Comparison of ENCODE assay signal across 8 cellular contexts in the genomic region with DNA sequence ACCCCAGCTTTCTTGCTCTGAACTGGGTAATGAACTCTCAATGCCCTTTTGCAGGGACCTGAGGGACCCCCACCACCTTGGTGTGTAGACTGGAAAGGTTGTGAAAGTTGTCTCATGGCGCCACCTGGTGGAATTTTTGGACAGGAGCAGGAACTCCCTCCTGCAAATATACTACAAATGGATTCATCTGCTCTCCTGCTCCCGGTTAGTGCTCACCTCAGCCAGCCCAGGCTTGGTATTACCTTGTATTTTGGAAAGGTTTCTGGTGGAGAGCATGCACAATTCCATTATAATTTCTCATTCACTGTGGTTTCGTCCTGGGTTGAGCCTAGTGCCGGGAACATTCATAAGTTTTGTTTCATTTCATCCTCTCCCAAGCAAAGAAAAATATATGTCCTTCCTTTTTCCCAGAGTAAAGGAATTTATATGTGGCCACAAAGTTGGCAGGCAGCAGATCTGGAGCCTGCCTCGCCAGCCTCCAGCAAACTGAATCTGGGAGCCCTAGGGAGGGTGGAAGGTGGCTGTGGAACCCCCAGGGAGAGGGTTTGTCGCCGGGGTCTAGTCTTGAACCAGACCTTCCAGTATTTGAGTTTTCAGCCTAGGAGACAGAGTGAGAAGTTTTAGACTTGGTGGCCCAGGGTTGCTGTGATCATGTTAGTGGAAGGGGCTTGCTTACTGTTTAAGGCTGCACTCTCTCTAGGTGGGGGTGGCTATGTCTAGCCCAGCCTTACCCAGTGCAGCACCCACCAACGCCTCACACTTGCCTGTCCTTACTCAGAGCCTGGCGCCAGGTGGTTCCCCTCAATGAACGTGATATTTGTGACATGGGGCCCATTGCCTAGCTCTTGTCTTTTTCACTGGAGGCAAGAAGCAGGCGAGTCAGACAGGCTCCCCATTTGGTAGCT. TPM values are rescaled to one million over a fixed set of nuclear protein-coding genes. Genes with fewer than 3 reads are reported as not detected.
DNase-seq lines count a peak whose midpoint lies in the region; ATAC-seq and TF ChIP-seq lines count a peak whose summit lies in the region.

No MANE protein-coding gene starts in this region.

- H3K27me3 ChIP-seq in CD4-positive, alpha-beta T cell (ENCODE audit: control insufficient read depth, insufficient read depth, low read length) = no peaks in the 10 kb centered on the region
- no peaks in the 10 kb centered on the region for H3K27me3 ChIP-seq in ovary
- peaks cover 0 to 5% of the 10 kb centered on the region in 2 donors for H3K27me3 ChIP-seq in tibial artery

- no peaks in the 10 kb centered on the region for H3K27me3 Mint-ChIP-seq in CD4-positive, alpha-beta T cell

- no peaks in the 10 kb centered on the region for H3K36me3 Mint-ChIP-seq in CD4-positive, alpha-beta T cell (ENCODE audit: low read depth)

- peak; percentile 81 for ATAC-seq in CD4-positive, alpha-beta T cell (ENCODE audit: poor library complexity)

- CTCF ChIA-PET in CD4-positive, alpha-beta T cell (lab: Charles Lee) = interaction anchor here (1.1 to 9.1 kb wide), 2 partner anchors 10 to 124 kb away, joined by 4 to 70 read pairs; a partner anchor contains a TSS

- H3K4me3 ChIP-seq in HFF-Myc (replicated peaks; ENCODE audit: low read depth, low read length) (no peak overlapping the region), ovary (no peak overlapping the region), tibial artery (no peak overlapping the region)

- TF ChIP-seq CTCF in CD4-positive, alpha-beta T cell (IDR thresholded peaks at IDR 0.05) = peak; percentile 88
- TF ChIP-seq CTCF in HFF-Myc (IDR thresholded peaks at IDR 0.05; ENCODE audit: low read depth, low read length, missing control alignments) (peak; percentile 83), ovary (IDR thresholded peaks at IDR 0.05) (peak in 2 of 3 donors; percentile 30 to 49), tibial artery (IDR thresholded peaks at IDR 0.05) (peak; percentile 84 to 85)

- H3K4me3 Mint-ChIP-seq in CD4-positive, alpha-beta T cell = no peak overlapping the region

- no peak for TF ChIP-seq POLR2A in ovary (IDR thresholded peaks at IDR 0.05)

- H3K9me3 ChIP-seq in CD4-positive, alpha-beta T cell (ENCODE audit: control insufficient read depth, low read length) = no peaks in the 10 kb centered on the region
- H3K9me3 ChIP-seq in ovary (no peaks in the 10 kb centered on the region), tibial artery (no peaks in the 10 kb centered on the region)

- H3K4me1 ChIP-seq in ovary (ENCODE audit: insufficient read depth) = no peaks in the 10 kb centered on the region
- H3K4me1 ChIP-seq in tibial artery = peaks cover 0 to under 1% (median under 1%) of the 10 kb centered on the region in 4 donors

- POLR2A ChIA-PET in CD4-positive, alpha-beta T cell (lab: Charles Lee) = no interaction called here

- H3K36me3 ChIP-seq in ovary (no peaks in the 10 kb centered on the region), tibial artery (peaks cover 0 to 3% (median 0%) of the 10 kb centered on the region in 3 donors)

- no peak for TF ChIP-seq EP300 in ovary (IDR thresholded peaks at IDR 0.05)

- WGBS in ovary, 3 donors = 40 to 43% (median 41%) methylated on average over 11 of the region's 11 CpGs

- no peaks in the 10 kb centered on the region for H3K4me1 Mint-ChIP-seq in CD4-positive, alpha-beta T cell (ENCODE audit: low read depth)

- intact Hi-C loops in CD4-positive, alpha-beta T cell (cut with DNase I, micrococcal nuclease) = loop anchor here (1.0 to 10.0 kb wide), 8 partner anchors 75 to 1875 kb away; no protein-coding TSS in a partner anchor
- intact Hi-C loops in ovary (cut with DNase I) = loop anchor here in 3 of 4 donors (5.0 to 10.0 kb wide), 6 partner anchors 75 to 278 kb away; a partner anchor contains a TSS
- intact Hi-C loops in tibial artery (cut with DNase I; ENCODE audit: low total_unique reads) = loop anchor here (5.0 to 10.0 kb wide), 2 partner anchors 122 to 225 kb away; a partner anchor contains a TSS

- DNase-seq in CD4-positive, alpha-beta T cell = peak; percentile 57 to 74 (median 64)
- DNase-seq in HFF-Myc (ENCODE audit: extremely low read depth, low read depth) (no peak), SK-MEL-5 (ENCODE audit: low read depth, low spot score) (peak; percentile 68), germinal center (ENCODE audit: low spot score) (peak; percentile 64), ovary (peak in 4 of 5 donors; percentile 23 to 55 (median 46)), tibial artery (peak; percentile 51 to 63), GOT3 (lab: John Stamatoyannopoulos, UW) (no peak)
- peak; percentile 55 for DNase-seq in activated gamma-delta T cell treated with anti-CD3 and anti-CD28 coated beads, Interleukin-2, amount 50 U/mL, for 16 hours (ENCODE audit: low read depth)

- no peak overlapping the region for H3K27ac ChIP-seq in CD4-positive, alpha-beta T cell (ENCODE audit: low read depth, low read length)
- no peak overlapping the region for H3K27ac ChIP-seq in ovary
- no peak overlapping the region for H3K27ac ChIP-seq in tibial artery

- H3K9me3 Mint-ChIP-seq in CD4-positive, alpha-beta T cell = no peaks in the 10 kb centered on the region

- H3K27ac Mint-ChIP-seq in CD4-positive, alpha-beta T cell = no peak overlapping the region

- in situ Hi-C loops in SK-MEL-5 (cut with HindIII; ENCODE audit: low pct_unique_long_range_greater_than_20kb, low sequenced_read_pairs) = no loop called here

RNA-seq across cellular contexts. Expression of a gene that starts 9.5 kb away (rescaled TPM):
- total RNA-seq in CD4-positive, alpha-beta T cell = 10 to 100 TPM; 14.1 to 17.5 TPM
- 0.75 and 1.2 TPM in 2 replicates for total RNA-seq in SK-MEL-5 (2014; rRNA removed; shearing (Covaris generic))
- 5.4 and 7.8 TPM in 2 replicates for polyA plus RNA-seq in SK-MEL-5 (2015; cell fraction: cytosol; rRNA removed)
- 15.9 and 17.3 TPM in 2 replicates for polyA plus RNA-seq in SK-MEL-5 (2015; cell fraction: nucleus; rRNA removed)
- 1 to 10 TPM; 1.4 to 3.1 (median 2.0) TPM for total RNA-seq in ovary
- polyA plus RNA-seq in ovary = 1 to 10 TPM; 1.2 to 3.0 TPM

Comparison
In these comparisons a context has a peak if more than half of its experiments do, and no peak if none do; other contexts are left out.
1. DNase-seq: peak in CD4-positive, alpha-beta T cell (10 of 10), SK-MEL-5 (single experiment), activated gamma-delta T cell treated with anti-CD3 and anti-CD28 coated beads, Interleukin-2, amount 50 U/mL, for 16 hours (single experiment), germinal center (single experiment), ovary (4 of 5) and tibial artery (2 of 2); none in HFF-Myc (single experiment) and GOT3 (single experiment).
2. Peak in every context shown above with its lines, with median percentiles within 50 percentile points of each other: CTCF ChIP-seq.